In the genomic region with DNA sequence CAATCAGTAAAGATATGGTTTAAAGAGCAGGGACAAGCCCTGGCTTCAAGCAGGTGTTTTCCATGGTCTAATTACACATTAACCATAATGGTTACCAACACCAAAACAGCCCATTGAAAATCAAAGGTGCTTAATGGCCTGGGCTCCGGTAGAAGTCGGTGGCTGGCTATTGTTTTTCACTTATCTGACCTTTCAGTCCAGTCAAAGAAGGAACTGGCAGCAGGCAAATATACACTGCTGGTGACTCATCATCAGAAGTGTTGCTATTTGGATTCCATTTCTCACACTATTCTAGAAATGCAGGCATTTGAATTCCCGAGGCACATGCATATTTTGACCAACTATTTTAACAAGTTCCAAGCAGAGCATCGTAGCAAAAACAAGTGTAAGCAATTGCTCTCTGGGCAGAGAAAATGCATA, we compare ENCODE assay signal across 1 cellular context.
TF ChIP-seq lines count a peak whose summit lies in the region.

No MANE protein-coding gene starts in this region.

TF ChIP-seq in WTC11, 78 proteins besides CTCF, POLR2A, EP300 and RAD21 (continued from another document):
- TF ChIP-seq, protein P1, sequence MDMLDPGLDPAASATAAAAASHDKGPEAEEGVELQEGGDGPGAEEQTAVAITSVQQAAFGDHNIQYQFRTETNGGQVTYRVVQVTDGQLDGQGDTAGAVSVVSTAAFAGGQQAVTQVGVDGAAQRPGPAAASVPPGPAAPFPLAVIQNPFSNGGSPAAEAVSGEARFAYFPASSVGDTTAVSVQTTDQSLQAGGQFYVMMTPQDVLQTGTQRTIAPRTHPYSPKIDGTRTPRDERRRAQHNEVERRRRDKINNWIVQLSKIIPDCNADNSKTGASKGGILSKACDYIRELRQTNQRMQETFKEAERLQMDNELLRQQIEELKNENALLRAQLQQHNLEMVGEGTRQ (CRISPR knock-in tag; IDR thresholded peaks at IDR 0.05): no peak
- no peak for TF ChIP-seq PRRX2 (CRISPR knock-in tag; IDR thresholded peaks at IDR 0.05)
- no peak for TF ChIP-seq E2F5 (CRISPR knock-in tag; IDR thresholded peaks at IDR 0.05)
- TF ChIP-seq ZMAT4 (CRISPR knock-in tag; IDR thresholded peaks at IDR 0.05): no peak
- TF ChIP-seq IRF1 (CRISPR knock-in tag; IDR thresholded peaks at IDR 0.05): no peak
- TF ChIP-seq ESRRA (CRISPR knock-in tag; IDR thresholded peaks at IDR 0.05; ENCODE audit: borderline replicate concordance): no peak
- no peak for TF ChIP-seq CREM (CRISPR knock-in tag; IDR thresholded peaks at IDR 0.05)
- TF ChIP-seq USF1 (CRISPR knock-in tag; IDR thresholded peaks at IDR 0.05): no peak
- no peak for TF ChIP-seq ZNF671 (CRISPR knock-in tag; IDR thresholded peaks at IDR 0.05)
- TF ChIP-seq ATF6 (CRISPR knock-in tag; IDR thresholded peaks at IDR 0.05): no peak
- TF ChIP-seq FOXK1 (CRISPR knock-in tag; IDR thresholded peaks at IDR 0.05): no peak
- no peak for TF ChIP-seq OVOL2 (CRISPR knock-in tag; IDR thresholded peaks at IDR 0.05; ENCODE audit: borderline replicate concordance)
- TF ChIP-seq GTF2I (CRISPR knock-in tag; conservative IDR thresholded peaks at IDR 0.05): no peak
